ENCODE assay signal across 13 cellular contexts in the genomic region with DNA sequence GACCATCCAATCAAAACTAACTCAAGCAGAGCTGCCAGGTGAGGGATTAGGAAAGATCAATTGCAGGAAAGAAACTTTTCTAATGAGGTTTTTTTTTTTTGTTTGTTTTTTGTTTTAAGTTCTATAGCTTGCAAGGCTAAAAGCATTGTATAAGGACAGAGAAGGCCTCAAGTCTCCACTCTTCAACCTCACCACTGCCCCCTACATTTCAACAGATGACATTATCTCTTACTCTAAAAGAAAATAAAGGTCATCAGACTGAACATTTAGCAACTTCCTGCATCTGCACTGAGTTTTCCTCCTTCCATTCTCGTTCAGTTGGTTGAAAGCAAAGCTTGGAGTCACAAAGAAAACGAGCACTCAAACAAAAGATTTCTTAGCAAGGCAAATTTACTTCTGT. TPM values are rescaled to one million over a fixed set of nuclear protein-coding genes. Genes with fewer than 3 reads are reported as not detected.
A peak's percentile ranks its signal among the peaks of the same experiment; 100 is the strongest.
DNase-seq lines count a peak whose midpoint lies in the region; ATAC-seq, FAIRE-seq and TF ChIP-seq lines count a peak whose summit lies in the region.
"Had no signal": no experiment of that assay in that cellular context is flagged by ENCODE, and none has a peak within 500 bp of the region (broad histone marks: within the 10 kb centered on the region; RNA-seq: fewer than 3 reads in every experiment).

No MANE protein-coding gene starts in this region.

- TF ChIP-seq CTCF in MCF 10A (IDR thresholded peaks at IDR 0.05; ENCODE audit: unreplicated experiment) (peak; percentile 18), breast epithelium (IDR thresholded peaks at IDR 0.05) (no peak), NB4 (IDR thresholded peaks at IDR 0.05; ENCODE audit: low read depth, low read length) (no peak), H1 (IDR thresholded peaks at IDR 0.05; ENCODE audit: control extremely low read depth in 1 of 3, insufficient read depth in 1 of 3, low read depth in 1 of 3, low read length in 3 of 3) (peak in 2 of 3 experiments; percentile 41 to 64; a peak in 2 of 4 replicates), testis (IDR thresholded peaks at IDR 0.05) (peak in 2 of 3 experiments; percentile 14 to 18), stomach (IDR thresholded peaks at IDR 0.05) (no peak)

- H3K4me1 ChIP-seq in breast epithelium (no peaks in the 10 kb centered on the region), H1 (replicated peaks in 1 of 4; ENCODE audit: control insufficient read depth in 3 of 4, insufficient read depth in 4 of 4, low read length in 3 of 4) (peaks cover 0 to 8% (median 2%) of the 10 kb centered on the region in 4 experiments; a peak in 3 of 7 replicates), testis (no peaks in the 10 kb centered on the region), stomach (no peaks in the 10 kb centered on the region)
- H3K4me1 ChIP-seq: adrenal gland had no signal

- H3K4ac ChIP-seq in H1 (replicated peaks; ENCODE audit: insufficient read length, low read depth, low read length), result no peak overlapping the region

- H4K91ac ChIP-seq in H1 (replicated peaks; ENCODE audit: insufficient read length, low read length), result no peak overlapping the region

- H3K27ac ChIP-seq in breast epithelium (no peak overlapping the region), H1 (ENCODE audit: low read depth, low read length) (no peak overlapping the region), testis (no peak overlapping the region), caudate nucleus (ENCODE audit: low read depth, low read length) (no peak overlapping the region), stomach (no peak overlapping the region)
- H3K27ac ChIP-seq: adrenal gland, thoracic aorta had no signal

- no peaks in the 10 kb centered on the region for H3K9me3 ChIP-seq in breast epithelium
- H3K9me3 ChIP-seq in H1 (ENCODE audit: insufficient read depth in 2 of 2, low read depth in 1 of 2, low read length in 1 of 2), result no peaks in the 10 kb centered on the region
- no peaks in the 10 kb centered on the region for H3K9me3 ChIP-seq in testis
- H3K9me3 ChIP-seq in stomach, result no peaks in the 10 kb centered on the region
- H3K9me3 ChIP-seq: adrenal gland, thoracic aorta had no signal

- no TSS peak for BruUV-seq in MCF 10A (replicated peaks; lab: Mats Ljungman, UMichigan)

- H2BK15ac ChIP-seq in H1 (ENCODE audit: low read length), result no peak overlapping the region

- no peak overlapping the region for H3K9ac ChIP-seq in H1 (replicated peaks in 1 of 4; ENCODE audit: extremely low read depth in 1 of 4, low read depth in 3 of 4, low read length in 3 of 4)

- no peak for TF ChIP-seq POLR2A in breast epithelium (IDR thresholded peaks at IDR 0.05)
- TF ChIP-seq POLR2A in NB4 (IDR thresholded peaks at IDR 0.05; ENCODE audit: extremely low read depth, insufficient read length), result no peak
- TF ChIP-seq POLR2A in H1 (IDR thresholded peaks at IDR 0.05; ENCODE audit: control extremely low read depth in 1 of 2, low read depth in 2 of 2, low read length in 2 of 2), result no peak
- TF ChIP-seq POLR2A in testis (IDR thresholded peaks at IDR 0.05), result no peak
- TF ChIP-seq POLR2A in stomach (IDR thresholded peaks at IDR 0.05), result no peak

- H3K18ac ChIP-seq in H1 (ENCODE audit: extremely low read depth, low read length), result no peak overlapping the region

- no peak overlapping the region for H2AK5ac ChIP-seq in H1 (ENCODE audit: low read depth, low read length)

- no peaks in the 10 kb centered on the region for H3K79me1 ChIP-seq in H1 (ENCODE audit: low read depth, low read length)

- no peak overlapping the region for H3K4me3 Mint-ChIP-seq in MCF 10A (ENCODE audit: unreplicated experiment)
- H3K4me3 Mint-ChIP-seq: T-helper 17 cell had no signal

- peak; percentile 68 to 69 for TF ChIP-seq RAD21 in H1 (IDR thresholded peaks at IDR 0.05 in 1 of 2, conservative IDR thresholded peaks at IDR 0.05 in 1 of 2; ENCODE audit: low read depth in 2 of 2, low read length in 2 of 2)

- H4K5ac ChIP-seq in H1 (ENCODE audit: insufficient read length, low read depth, low read length), result no peak overlapping the region

- ATAC-seq in GM19395 (IDR thresholded peaks at IDR 0.05; ENCODE audit: unreplicated experiment), result no peak
- ATAC-seq: esophagus mucosa, T-helper 17 cell had no signal

- H3K4me3 ChIP-seq in breast epithelium (no peak overlapping the region), NB4 (ENCODE audit: low read depth, low read length) (no peak overlapping the region), H1 (ENCODE audit: extremely low read depth in 1 of 4, insufficient read depth in 2 of 4, low read depth in 3 of 4, low read length in 4 of 4) (no peak overlapping the region), testis (no peak overlapping the region), stomach (no peak overlapping the region)
- H3K4me3 ChIP-seq: adrenal gland, thoracic aorta had no signal

- no peak overlapping the region for H2BK20ac ChIP-seq in H1 (ENCODE audit: low read length)

- H4K20me1 ChIP-seq in H1 (replicated peaks in 1 of 2; ENCODE audit: control insufficient read depth in 1 of 2, insufficient read depth in 2 of 2, low read length in 2 of 2), result no peaks in the 10 kb centered on the region

- no peak overlapping the region for H3K14ac ChIP-seq in H1 (ENCODE audit: insufficient read length)

- H3K27me3 Mint-ChIP-seq in MCF 10A (ENCODE audit: insufficient read depth, unreplicated experiment), result peaks cover 46% of the 10 kb centered on the region

- intact Hi-C loops in MCF 10A (cut with micrococcal nuclease) (no loop called here), breast epithelium (cut with DNase I; ENCODE audit: low total_unique reads) (no loop called here), testis (cut with DNase I; ENCODE audit: low total_unique reads) (no loop called here), stomach (cut with DNase I; ENCODE audit: low total_unique reads) (no loop called here)

- no peak overlapping the region for H3K27ac Mint-ChIP-seq in MCF 10A (ENCODE audit: low read depth, unreplicated experiment)
- H3K27ac Mint-ChIP-seq: T-helper 17 cell had no signal

- no peaks in the 10 kb centered on the region for H3K4me1 Mint-ChIP-seq in MCF 10A (ENCODE audit: insufficient read depth, unreplicated experiment)
- H3K4me1 Mint-ChIP-seq: T-helper 17 cell had no signal

- no peak overlapping the region for H4K8ac ChIP-seq in H1 (ENCODE audit: extremely low read depth, insufficient read depth, low read length)

- WGBS in H1 (ENCODE audit: extremely low coverage in 1 of 2, insufficient coverage in 1 of 2, insufficient read length in 1 of 2, insufficient replicate concordance in 2 of 2, low coverage in 1 of 2, low lambda C conversion rate in 2 of 2, missing lambda C conversion rate in 1 of 2), 2 experiments, result 20% methylated on average over 2 of the region's 2 CpGs; no CpG with 5 or more reads in 1 of the 2 experiments
- 75 to 82% methylated on average over 2 of the region's 2 CpGs for WGBS in testis, 2 donors
- WGBS in stomach, 5 donors, result 45 to 63% (median 52%) methylated on average over 2 of the region's 2 CpGs

- peak overlapping the region; percentile 100 for H2AFZ ChIP-seq in H1 (ENCODE audit: low read length)

- H3K79me2 ChIP-seq in H1 (ENCODE audit: control insufficient read depth in 1 of 2, insufficient read depth in 2 of 2, low read length in 2 of 2), result no peaks in the 10 kb centered on the region

- FAIRE-seq in H1 (lab: Jason Lieb, UNC), result peak; percentile 79

- H3K36me3 ChIP-seq in breast epithelium (no peaks in the 10 kb centered on the region), H1 (ENCODE audit: control insufficient read depth in 2 of 4, insufficient read depth in 4 of 4, low read length in 3 of 4) (no peaks in the 10 kb centered on the region), testis (ENCODE audit: low read depth, missing control alignments) (no peaks in the 10 kb centered on the region), stomach (no peaks in the 10 kb centered on the region)
- H3K36me3 ChIP-seq: adrenal gland, thoracic aorta had no signal

- DNase-seq in MCF 10A (ENCODE audit: unreplicated experiment), result peak; percentile 37
- DNase-seq in breast epithelium (ENCODE audit: low spot score in 2 of 2), result no peak
- DNase-seq in NB4 (ENCODE audit: low read depth), result peak; percentile 63
- no peak for DNase-seq in H1 (ENCODE audit: low read depth in 1 of 2, low spot score in 2 of 2)
- DNase-seq in testis, result no peak
- DNase-seq in caudate nucleus (lab: John Stamatoyannopoulos, UW), result no peak
- no peak for DNase-seq in stomach
- DNase-seq: adrenal gland, NCI-H345, T-helper 17 cell had no signal

- no peak overlapping the region for H2BK120ac ChIP-seq in H1 (replicated peaks; ENCODE audit: low read depth, low read length)

- H3K36me3 Mint-ChIP-seq in MCF 10A (ENCODE audit: insufficient read depth, unreplicated experiment), result no peaks in the 10 kb centered on the region

- TF ChIP-seq EP300 in H1 (IDR thresholded peaks at IDR 0.05; ENCODE audit: borderline replicate concordance in 1 of 2, low read depth in 2 of 2, low read length in 2 of 2), result no peak
- no peak for TF ChIP-seq EP300 in stomach (IDR thresholded peaks at IDR 0.05)

- no peak overlapping the region for H3K23ac ChIP-seq in H1 (ENCODE audit: insufficient read length)

- H2BK5ac ChIP-seq in H1 (ENCODE audit: low read depth, low read length), result peak overlapping the region; percentile 53; the same call in 1 of the 2 replicates

- peaks cover 15% of the 10 kb centered on the region for H3K9me3 Mint-ChIP-seq in MCF 10A (ENCODE audit: unreplicated experiment)

- CTCF ChIA-PET in MCF 10A (lab: Yijun Ruan, JAX) (no interaction called here), H1 (lab: Charles Lee; ENCODE audit: partially characterized antibody) (interaction anchor here (0.6 to 2.6 kb wide), 23 partner anchors 8 to 649 kb away, joined by 3 to 14 read pairs (median 4); no protein-coding TSS in a partner anchor)

- no peak overlapping the region for H2BK12ac ChIP-seq in H1 (ENCODE audit: low read depth, low read length)

- no peaks in the 10 kb centered on the region for H3K23me2 ChIP-seq in H1 (ENCODE audit: low read depth, low read length)

- H3K27me3 ChIP-seq in breast epithelium, result no peaks in the 10 kb centered on the region
- H3K27me3 ChIP-seq in H1 (replicated peaks in 1 of 4; ENCODE audit: control insufficient read depth in 3 of 4, extremely low read depth in 1 of 4, insufficient read depth in 3 of 4, low read length in 3 of 4), result no peaks in the 10 kb centered on the region
- no peaks in the 10 kb centered on the region for H3K27me3 ChIP-seq in testis
- H3K27me3 ChIP-seq in stomach, result no peaks in the 10 kb centered on the region
- H3K27me3 ChIP-seq: adrenal gland had no signal

- POLR2A ChIA-PET in MCF 10A (lab: Yijun Ruan, JAX), result interaction anchor here (0.7 kb wide), 1 partner anchor 66 kb away, joined by 3 read pairs; no protein-coding TSS in a partner anchor
- POLR2A ChIA-PET in H1 (lab: Charles Lee; ENCODE audit: partially characterized antibody), result interaction anchor here (0.7 kb wide), 1 partner anchor 15 kb away, joined by 3 read pairs; no protein-coding TSS in a partner anchor

- no peak overlapping the region for H3K56ac ChIP-seq in H1 (replicated peaks; ENCODE audit: insufficient read length, low read depth, low read length)

- peak overlapping the region in 1 of 2 experiments; percentile 22; a peak in 1 of 4 replicates for H3K4me2 ChIP-seq in H1 (ENCODE audit: insufficient read depth in 1 of 2, low read depth in 2 of 2, low read length in 2 of 2)

RNA-seq across cellular contexts. Expression of a gene that starts 45.2 kb away (rescaled TPM):
- 105 and 127 TPM in 2 replicates for total RNA-seq in MCF 10A (2022)
- total RNA-seq in breast epithelium, result 100 to 1,000 TPM in 1 of 3 donors, 10 to 100 TPM in 2; 88.3 to 136 (median 99.6) TPM
- 67.3 and 69.1 TPM in 2 replicates for total RNA-seq in H1 (2021; fragmentation: NEBNext Ultra II Directional; extraction: Animal tissue kit (Norgen Biotek cat#: 25700))
- 20.7 and 27.0 TPM in 2 replicates for polyA plus RNA-seq in H1 (2011; rRNA removed)
- polyA plus RNA-seq in H1 (2011; cell fraction: cytosol; rRNA removed), result 33.5 TPM
- 28.0 TPM for polyA plus RNA-seq in H1 (2011; cell fraction: nucleus; rRNA removed)
- 35.6 to 50.5 TPM (median 42.4 TPM) in 4 replicates for polyA plus RNA-seq in H1 (2012, experiment 1 of 2)
- polyA plus RNA-seq in H1 (2012, experiment 2 of 2), result 6.3 TPM
- polyA plus RNA-seq in H1 (2013, experiment 1 of 2), result 28.8 TPM
- 29.6 TPM for polyA plus RNA-seq in H1 (2013, experiment 2 of 2)
- polyA minus RNA-seq in H1 (2011; rRNA and poly(A)+ RNA removed), result 164 and 189 TPM in 2 replicates
- 65.8 TPM for polyA minus RNA-seq in H1 (2011; cell fraction: cytosol; rRNA and poly(A)+ RNA removed)
- 349 TPM for polyA minus RNA-seq in H1 (2011; cell fraction: nucleus; rRNA and poly(A)+ RNA removed)
- total RNA-seq in testis, result 100 to 1,000 TPM; 142 to 169 TPM
- polyA plus RNA-seq in testis (ENCODE audit: insufficient read depth, low read depth, low replicate concordance), result 47.4 TPM
- 100 to 1,000 TPM in 3 of 5 donors, 10 to 100 TPM in 2; 54.5 to 339 (median 111) TPM for total RNA-seq in stomach
- polyA plus RNA-seq in stomach, result 10 to 100 TPM; 14.1 to 15.9 (median 15.7) TPM

Comparison
In these comparisons a context has a peak if more than half of its experiments do, and no peak if none do; other contexts are left out.
1. DNase-seq: peak in MCF 10A (single experiment) and NB4 (single experiment); none in breast epithelium (0 of 2), H1 (0 of 2), testis (single experiment), caudate nucleus (0 of 61) and stomach (single experiment).
2. CTCF ChIP-seq: peak in MCF 10A (single experiment), H1 (2 of 3) and testis (2 of 3); none in breast epithelium (0 of 3), NB4 (single experiment) and stomach (0 of 7).